ENCODE assay signal across 22 cellular contexts in genomic region chr3:184780981-184781515, GRCh38.
"Had no signal": no experiment of that assay in that cellular context is flagged by ENCODE, and none has a peak within 500 bp of the region (broad histone marks: within the 10 kb centered on the region; RNA-seq: fewer than 3 reads in every experiment).

No MANE protein-coding gene starts in this region.

- DNase-seq: activated CD4-positive, CD25-positive, alpha-beta regulatory T cell treated with anti-CD3 and anti-CD28 coated beads, Interleukin-2, amount 50 U/mL, for 72 hours; activated CD8-positive, alpha-beta memory T cell treated with anti-CD3 and anti-CD28 coated beads for 24 hours; activated CD8-positive, alpha-beta memory T cell treated with anti-CD3 and anti-CD28 coated beads, Interleukin-2, amount 50 U/mL, for 48 hours; activated effector memory CD4-positive, alpha-beta T cell treated with anti-CD3 and anti-CD28 coated beads, Interleukin-2, amount 50 U/mL, for 16 hours; activated naive CD4-positive, alpha-beta T cell treated with anti-CD3 and anti-CD28 coated beads, Interleukin-2, amount 50 U/mL, for 16 hours; activated T-cell treated with anti-CD3 and anti-CD28 coated beads, Interleukin-2, amount 50 U/mL, for 48 hours; effector CD8-positive, alpha-beta T cell; esophagus squamous epithelium; immature natural killer cell; left ventricle myocardium superior; ovary; stimulated activated CD4-positive, alpha-beta T cell treated with anti-CD3 and anti-CD28 coated beads, Interleukin-4, amount 100 ng/mL, for 24 hours; T-helper 2 cell had no signal

- H3K36me3 ChIP-seq: esophagus squamous epithelium, ovary, right lobe of liver, thoracic aorta, upper lobe of left lung had no signal

- H3K36me3 Mint-ChIP-seq: immature natural killer cell; memory B cell; stimulated activated effector memory CD8-positive, alpha-beta T cell treated with anti-CD3 and anti-CD28 coated beads, Interleukin-12 subunit alpha, Interleukin-12 subunit beta, amount 100 ng/mL, for 72 hours had no signal

- H3K4me3 Mint-ChIP-seq: dendritic cell treated with granulocyte-macrophage colony-stimulating factor and Interleukin-4, amounts not matched to agents 40 ng/mL and 50 ng/mL, for 4 days; immature natural killer cell; memory B cell; neural crest cell; stimulated activated effector memory CD8-positive, alpha-beta T cell treated with anti-CD3 and anti-CD28 coated beads, Interleukin-12 subunit alpha, Interleukin-12 subunit beta, amount 100 ng/mL, for 72 hours had no signal

- H3K27me3 ChIP-seq: ovary, right lobe of liver, upper lobe of left lung had no signal

- H3K4me3 ChIP-seq: esophagus squamous epithelium, ovary, right lobe of liver, smooth muscle cell, thoracic aorta, upper lobe of left lung had no signal

- H3K9me3 ChIP-seq: esophagus squamous epithelium, ovary, right lobe of liver, thoracic aorta, upper lobe of left lung had no signal

- H3K27ac Mint-ChIP-seq: dendritic cell treated with granulocyte-macrophage colony-stimulating factor and Interleukin-4, amounts not matched to agents 40 ng/mL and 50 ng/mL, for 4 days; memory B cell; stimulated activated effector memory CD8-positive, alpha-beta T cell treated with anti-CD3 and anti-CD28 coated beads, Interleukin-12 subunit alpha, Interleukin-12 subunit beta, amount 100 ng/mL, for 72 hours had no signal

- H3K27ac ChIP-seq: esophagus squamous epithelium, ovary, right lobe of liver, thoracic aorta, upper lobe of left lung, VCaP had no signal

- H3K9me3 Mint-ChIP-seq: dendritic cell treated with granulocyte-macrophage colony-stimulating factor and Interleukin-4, amounts not matched to agents 40 ng/mL and 50 ng/mL, for 4 days; immature natural killer cell; memory B cell; neural crest cell; stimulated activated effector memory CD8-positive, alpha-beta T cell treated with anti-CD3 and anti-CD28 coated beads, Interleukin-12 subunit alpha, Interleukin-12 subunit beta, amount 100 ng/mL, for 72 hours had no signal
